8 cellular contexts compared by ENCODE assay signal in genomic region chr5:108748010-108748353, GRCh38. TPM values are rescaled to one million over a fixed set of nuclear protein-coding genes. Genes with fewer than 3 reads are reported as not detected.
DNase-seq lines count a peak whose midpoint lies in the region; ATAC-seq, FAIRE-seq and TF ChIP-seq lines count a peak whose summit lies in the region.

No MANE protein-coding gene starts in this region.

- H3K4me3 Mint-ChIP-seq in T-helper 17 cell = peak overlapping the region; percentile 98

- H3K36me3 Mint-ChIP-seq in T-helper 17 cell (ENCODE audit: low read depth) = peaks cover 4% of the 10 kb centered on the region

- DNase-seq in GM12891 (ENCODE audit: insufficient read length, low spot score) (no peak), T-helper 17 cell (no peak), fibroblast of the aortic adventitia (ENCODE audit: low read depth) (no peak), activated gamma-delta T cell (lab: John Stamatoyannopoulos, UW) (no peak), RCC 7860 (ENCODE audit: low spot score) (no peak)

- peaks cover 12% of the 10 kb centered on the region for H3K4me1 Mint-ChIP-seq in T-helper 17 cell

- no peaks in the 10 kb centered on the region for H3K27me3 ChIP-seq in rectal smooth muscle tissue (ENCODE audit: control insufficient read depth, insufficient read depth, low read length)

- FAIRE-seq in GM12891 (lab: Jason Lieb, UNC) (no peak), RCC 7860 (lab: Jason Lieb, UNC) (no peak)

- peak; percentile 13; the same call in 1 of the 2 replicates for TF ChIP-seq POLR2A in GM12891 (IDR thresholded peaks at IDR 0.05; ENCODE audit: low read depth, low read length)

- ATAC-seq in T-helper 17 cell (no peak), GM18867 (IDR thresholded peaks at IDR 0.05; ENCODE audit: unreplicated experiment) (no peak), HG03095 (IDR thresholded peaks at IDR 0.05; ENCODE audit: unreplicated experiment) (no peak)

- peaks cover 7% of the 10 kb centered on the region for H3K4me1 ChIP-seq in rectal smooth muscle tissue (ENCODE audit: control insufficient read depth, insufficient read depth, low read length)

- no peak for TF ChIP-seq CTCF in fibroblast of the aortic adventitia (IDR thresholded peaks at IDR 0.05; ENCODE audit: insufficient read depth, low read length)

- peak overlapping the region; percentile 98 for H3K9ac ChIP-seq in rectal smooth muscle tissue (ENCODE audit: low read length)

- H3K4me3 ChIP-seq in fibroblast of the aortic adventitia (ENCODE audit: low read depth, low read length) (peak overlapping the region; percentile 78), rectal smooth muscle tissue (ENCODE audit: low read length) (peak overlapping the region; percentile 81)

- H3K27me3 Mint-ChIP-seq in T-helper 17 cell = peaks cover 30% of the 10 kb centered on the region

- H3K27ac ChIP-seq in rectal smooth muscle tissue (ENCODE audit: low read depth, low read length) = peak overlapping the region; percentile 98

- H3K36me3 ChIP-seq in rectal smooth muscle tissue (ENCODE audit: control insufficient read depth, insufficient read depth, low read length) = no peaks in the 10 kb centered on the region

- H3K9me3 ChIP-seq in T-helper 17 cell (ENCODE audit: control insufficient read depth, low read length, poor library complexity, severe bottlenecking) = no peaks in the 10 kb centered on the region

- peak overlapping the region; percentile 94 for H3K27ac Mint-ChIP-seq in T-helper 17 cell

TF ChIP-seq in GM12891, 5 proteins besides CTCF, POLR2A, EP300 and RAD21:
- TF ChIP-seq POLR2AphosphoS5 (IDR thresholded peaks at IDR 0.05; ENCODE audit: low read depth, low read length) (0 out of 2 replicates have a peak, but pooled peaks have one; percentile 7), TAF1 (IDR thresholded peaks at IDR 0.05; ENCODE audit: low read depth, low read length) (no peak), POU2F2 (IDR thresholded peaks at IDR 0.05; ENCODE audit: low read depth, low read length) (no peak), SPI1 (IDR thresholded peaks at IDR 0.05; ENCODE audit: low read depth, low read length) (no peak), PAX5 (IDR thresholded peaks at IDR 0.05; ENCODE audit: insufficient read depth, low read length, severe bottlenecking) (no peak)

RNA-seq across cellular contexts. Expression of gene FER, which starts 0.3 kb away (rescaled TPM):
- polyA plus RNA-seq in GM12891 (2012; ENCODE audit: low read depth, missing spikeins) = 5.2 TPM
- total RNA-seq in T-helper 17 cell = 10 to 100 TPM in 1 of 2 donors, 1 to 10 TPM in 1; 9.8 to 15.1 TPM
- total RNA-seq in fibroblast of the aortic adventitia (ENCODE audit: low replicate concordance) = 41.5 and 129 TPM in 2 replicates
